Comparison of ENCODE assay signal across 13 cellular contexts in the genomic region with DNA sequence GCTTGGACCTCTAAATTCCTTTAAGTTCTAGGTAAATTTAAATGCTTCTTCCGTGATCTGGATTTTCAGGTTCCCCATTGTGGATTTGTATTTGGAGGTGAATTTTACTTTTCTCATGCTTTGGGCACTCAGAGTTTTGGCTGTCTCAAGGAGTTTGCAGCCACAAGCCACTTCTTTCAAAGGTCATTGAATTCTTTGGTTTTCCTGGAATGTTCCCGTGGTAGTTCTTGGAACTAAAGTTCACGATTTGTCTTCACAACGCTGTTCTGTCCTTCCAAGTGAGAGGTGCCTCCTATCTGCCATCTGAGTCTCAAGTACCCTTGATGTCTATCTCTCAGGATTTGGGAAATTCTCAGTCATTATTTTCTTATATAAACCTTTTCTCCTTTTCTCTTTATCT.
"Had no signal": no experiment of that assay in that cellular context is flagged by ENCODE, and none has a peak within 500 bp of the region (broad histone marks: within the 10 kb centered on the region; RNA-seq: fewer than 3 reads in every experiment).

No MANE protein-coding gene starts in this region.

- H3K27ac Mint-ChIP-seq: naive thymus-derived CD8-positive, alpha-beta T cell; stimulated activated memory B cell treated with anti-CD40 and anti-IgM and Interleukin-4, amounts not matched to agents 10 μg/mL and 1 μg/mL and 100 μg/mL, for 72 hours; stimulated activated naive CD8-positive, alpha-beta T cell treated with anti-CD3 and anti-CD28 coated beads, Interleukin-15, amount 100 ng/mL, for 72 hours had no signal

- H3K4me1 Mint-ChIP-seq: naive thymus-derived CD8-positive, alpha-beta T cell; stimulated activated memory B cell treated with anti-CD40 and anti-IgM and Interleukin-4, amounts not matched to agents 10 μg/mL and 1 μg/mL and 100 μg/mL, for 72 hours; stimulated activated naive CD8-positive, alpha-beta T cell treated with anti-CD3 and anti-CD28 coated beads, Interleukin-15, amount 100 ng/mL, for 72 hours had no signal

- H3K36me3 Mint-ChIP-seq: stimulated activated memory B cell treated with anti-CD40 and anti-IgM and Interleukin-4, amounts not matched to agents 10 μg/mL and 1 μg/mL and 100 μg/mL, for 72 hours had no signal

- ATAC-seq: mucosa of descending colon; naive thymus-derived CD8-positive, alpha-beta T cell; psoas muscle; right lobe of liver; stimulated activated naive CD8-positive, alpha-beta T cell treated with anti-CD3 and anti-CD28 coated beads, Interleukin-15, amount 100 ng/mL, for 72 hours had no signal

- H3K4me3 Mint-ChIP-seq: naive thymus-derived CD8-positive, alpha-beta T cell; stimulated activated memory B cell treated with anti-CD40 and anti-IgM and Interleukin-4, amounts not matched to agents 10 μg/mL and 1 μg/mL and 100 μg/mL, for 72 hours; stimulated activated naive CD8-positive, alpha-beta T cell treated with anti-CD3 and anti-CD28 coated beads, Interleukin-15, amount 100 ng/mL, for 72 hours had no signal

- H3K27me3 Mint-ChIP-seq: naive thymus-derived CD8-positive, alpha-beta T cell; stimulated activated naive CD8-positive, alpha-beta T cell treated with anti-CD3 and anti-CD28 coated beads, Interleukin-15, amount 100 ng/mL, for 72 hours had no signal

- DNase-seq: effector memory CD4-positive, alpha-beta T cell; mucosa of descending colon; naive thymus-derived CD8-positive, alpha-beta T cell; psoas muscle; retina; right lobe of liver; spleen; stimulated activated CD4-positive, alpha-beta T cell treated with anti-CD3 and anti-CD28 coated beads, Interleukin-15, amount 100 ng/mL, for 24 hours; stimulated activated CD4-positive, alpha-beta T cell treated with anti-CD3 and anti-CD28 coated beads, Interleukin-1b, Interleukin-23, amount 100 ng/mL, for 48 hours; stimulated activated CD4-positive, alpha-beta T cell treated with anti-CD3 and anti-CD28 coated beads, Interleukin-4, amount 100 ng/mL, for 24 hours; stimulated activated naive CD8-positive, alpha-beta T cell treated with anti-CD3 and anti-CD28 coated beads, Interleukin-15, amount 100 ng/mL, for 72 hours; testis had no signal
